ENCODE assay signal across 17 cellular contexts in the genomic region with DNA sequence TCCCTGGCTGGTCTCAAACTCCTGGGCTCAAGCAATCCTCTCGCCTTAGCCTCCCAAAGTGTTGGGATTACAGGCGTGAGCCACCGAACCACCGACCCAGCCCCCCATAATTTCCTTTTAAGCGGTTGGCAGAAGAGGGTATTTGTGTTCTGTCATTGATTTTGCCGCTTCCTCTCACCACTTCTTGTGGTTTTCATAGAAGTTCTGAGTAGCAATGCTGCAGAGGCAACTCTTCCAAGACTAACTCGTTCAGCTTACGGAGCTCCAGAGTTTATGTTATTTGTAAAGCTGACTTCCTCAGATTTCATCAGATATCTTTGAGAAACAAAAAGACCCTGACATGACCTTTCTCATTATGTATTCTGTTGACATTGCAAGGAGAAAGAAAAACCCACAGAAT.
"Had no signal": no experiment of that assay in that cellular context is flagged by ENCODE, and none has a peak within 500 bp of the region (broad histone marks: within the 10 kb centered on the region; RNA-seq: fewer than 3 reads in every experiment).

No MANE protein-coding gene starts in this region.

- H3K4me3 ChIP-seq: mucosa of descending colon, pancreas, right lobe of liver, thoracic aorta, upper lobe of left lung had no signal

- H3K27ac Mint-ChIP-seq: activated T-helper 2 cell treated with anti-CD3 and anti-CD28 coated beads, Interferon-gamma antibody, Interleukin-2, Interleukin-4, amounts not matched to agents 10 μg/mL and 5 μg/mL and 100 μg/mL, durations not matched to agents 14 hours and 24 hours and 36 hours; brain; effector memory CD8-positive, alpha-beta T cell; memory B cell; naive B cell had no signal

- DNase-seq: activated CD4-positive, alpha-beta T cell treated with anti-CD3 and anti-CD28 coated beads, Interleukin-2, amount 50 U/mL, for 4 hours; activated CD4-positive, CD25-positive, alpha-beta regulatory T cell treated with anti-CD3 and anti-CD28 coated beads, Interleukin-2, amount 50 U/mL, for 72 hours; anterior cingulate cortex; caudate nucleus; effector memory CD8-positive, alpha-beta T cell; mucosa of descending colon; naive B cell; pancreas; right lobe of liver; small intestine; stimulated activated CD4-positive, alpha-beta T cell treated with anti-CD3 and anti-CD28 coated beads, Interleukin-4, amount 100 ng/mL, for 1 hour; T1000 had no signal

- H3K4me3 Mint-ChIP-seq: brain; effector memory CD8-positive, alpha-beta T cell; memory B cell; naive B cell had no signal

- H3K27me3 Mint-ChIP-seq: effector memory CD8-positive, alpha-beta T cell; memory B cell; naive B cell had no signal

- H3K9me3 Mint-ChIP-seq: activated T-helper 2 cell treated with anti-CD3 and anti-CD28 coated beads, Interferon-gamma antibody, Interleukin-2, Interleukin-4, amounts not matched to agents 10 μg/mL and 5 μg/mL and 100 μg/mL, durations not matched to agents 14 hours and 24 hours and 36 hours; brain; memory B cell; naive B cell had no signal

- H3K4me1 Mint-ChIP-seq: memory B cell, naive B cell had no signal

- H3K36me3 Mint-ChIP-seq: brain, memory B cell, naive B cell had no signal

- ATAC-seq: effector memory CD8-positive, alpha-beta T cell; mucosa of descending colon; pancreas; right lobe of liver had no signal
